In genomic region chr2:110221938-110222337, GRCh38 we compare ENCODE assay signal across 27 cellular contexts.
"Had no signal": no experiment of that assay in that cellular context is flagged by ENCODE, and none has a peak within 500 bp of the region (broad histone marks: within the 10 kb centered on the region; RNA-seq: fewer than 3 reads in every experiment).

No MANE protein-coding gene starts in this region.

- DNase-seq: immature natural killer cell; kidney; left colon; left lung; lower lobe of right lung; mammary epithelial cell; mesenchymal stem cell; naive thymus-derived CD8-positive, alpha-beta T cell; nucleus accumbens; pancreas; posterior cingulate gyrus; retina; right cardiac atrium; stimulated activated CD4-positive, alpha-beta T cell treated with anti-CD3 and anti-CD28 coated beads, Interleukin-12 subunit alpha, Interleukin-12 subunit beta, amount 100 ng/mL, for 4 hours; stimulated activated CD4-positive, alpha-beta T cell treated with anti-CD3 and anti-CD28 coated beads, Interleukin-15, amount 100 ng/mL, for 24 hours; stimulated activated CD4-positive, alpha-beta T cell treated with anti-CD3 and anti-CD28 coated beads, Interleukin-2, amount 100 ng/mL, for 24 hours; stimulated activated CD4-positive, alpha-beta T cell treated with anti-CD3 and anti-CD28 coated beads, Interleukin-4, amount 100 ng/mL, for 1 hour; stimulated activated naive B cell treated with anti-CD40 and anti-IgM and Interleukin-4, amounts not matched to agents 10 μg/mL and 1 μg/mL and 100 μg/mL, for 72 hours; stimulated activated naive CD8-positive, alpha-beta T cell treated with anti-CD3 and anti-CD28 coated beads, Interleukin-15, Interleukin-2, amounts not matched to agents 100 U/mL and 50 U/mL, for 24 hours; stomach; testis; thyroid gland; transverse colon; upper lobe of left lung had no signal

- H3K36me3 ChIP-seq: left lung, lower lobe of right lung, pancreas, prostate gland, stomach, thyroid gland, transverse colon, upper lobe of left lung had no signal

- H3K4me3 ChIP-seq: left lung, lower lobe of right lung, pancreas, prostate gland, skin epidermis, stomach, testis, thyroid gland, transverse colon, upper lobe of left lung had no signal

- H3K27ac ChIP-seq: left lung, lower lobe of right lung, pancreas, prostate gland, skin epidermis, stomach, testis, thyroid gland, transverse colon, upper lobe of left lung had no signal

- H3K4me1 ChIP-seq: left lung, lower lobe of right lung, pancreas, prostate gland, stomach, testis, thyroid gland, transverse colon, upper lobe of left lung had no signal

- H3K27me3 ChIP-seq: testis, thyroid gland, upper lobe of left lung had no signal

- FAIRE-seq: islet of Langerhans, kidney, pancreas had no signal

- H3K9me3 ChIP-seq: left lung, lower lobe of right lung, pancreas, prostate gland, stomach, testis, thyroid gland, transverse colon, upper lobe of left lung had no signal
